Comparison of ENCODE assay signal across 1 cellular context in genomic region chr3:105775368-105775767, GRCh38.
TF ChIP-seq lines count a peak whose summit lies in the region.

No MANE protein-coding gene starts in this region.

TF ChIP-seq in HepG2, 621 proteins besides CTCF, POLR2A, EP300 and RAD21 (continued from another document):
- TF ChIP-seq ZNF281 (CRISPR knock-in tag; IDR thresholded peaks at IDR 0.05; ENCODE audit: borderline replicate concordance): no peak
- no peak for TF ChIP-seq MEF2D (CRISPR knock-in tag; IDR thresholded peaks at IDR 0.05)
- TF ChIP-seq ARNTL (CRISPR knock-in tag; IDR thresholded peaks at IDR 0.05): no peak
